32 cellular contexts compared by ENCODE assay signal in the genomic region with DNA sequence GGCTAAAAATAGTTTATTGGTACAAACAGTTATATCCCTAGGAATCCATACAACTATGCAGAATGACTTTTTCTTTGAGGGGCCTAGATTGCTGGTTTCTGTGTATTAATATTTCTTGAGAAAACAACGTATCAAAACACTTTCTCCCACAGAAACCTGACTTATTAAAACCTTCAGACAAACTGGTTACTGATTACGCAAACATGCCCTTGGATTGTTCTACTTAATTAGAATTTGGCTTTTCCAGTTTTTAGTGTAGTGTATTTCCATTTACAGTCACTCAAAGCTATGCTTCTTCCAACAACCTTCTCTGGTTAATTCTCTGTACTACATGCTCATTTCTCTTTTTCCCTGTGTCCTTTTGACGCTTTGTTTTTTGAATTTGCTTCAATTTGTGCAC. TPM values are rescaled to one million over a fixed set of nuclear protein-coding genes. Genes with fewer than 3 reads are reported as not detected.
DNase-seq lines count a peak whose midpoint lies in the region; ATAC-seq and TF ChIP-seq lines count a peak whose summit lies in the region.
"Had no signal": no experiment of that assay in that cellular context is flagged by ENCODE, and none has a peak within 500 bp of the region (broad histone marks: within the 10 kb centered on the region; RNA-seq: fewer than 3 reads in every experiment).

No MANE protein-coding gene starts in this region.

- H3K9me3 Mint-ChIP-seq in activated naive CD8-positive, alpha-beta T cell (ENCODE audit: low read depth), result no peaks in the 10 kb centered on the region
- H3K9me3 Mint-ChIP-seq in activated naive CD8-positive, alpha-beta T cell treated with anti-CD3 and anti-CD28 coated beads, Interleukin-2, amount 50 U/mL, for 24 hours, result no peaks in the 10 kb centered on the region
- no peaks in the 10 kb centered on the region for H3K9me3 Mint-ChIP-seq in natural killer cell
- H3K9me3 Mint-ChIP-seq: activated B cell treated with CpG ODN at 0.5 μM for 24 hours; activated CD4-positive, alpha-beta memory T cell treated with anti-CD3 and anti-CD28 coated beads for 36 hours; activated T-helper 2 cell treated with anti-CD3 and anti-CD28 coated beads, Interferon-gamma antibody, Interleukin-2, Interleukin-4, amounts not matched to agents 10 μg/mL and 5 μg/mL and 100 μg/mL, durations not matched to agents 14 hours and 24 hours and 36 hours; neural progenitor cell; stimulated activated effector memory CD8-positive, alpha-beta T cell treated with anti-CD3 and anti-CD28 coated beads, Interleukin-12 subunit alpha, Interleukin-12 subunit beta, amount 100 ng/mL, for 72 hours had no signal

- no peaks in the 10 kb centered on the region for H3K27me3 Mint-ChIP-seq in activated naive CD8-positive, alpha-beta T cell
- no peaks in the 10 kb centered on the region for H3K27me3 Mint-ChIP-seq in activated naive CD8-positive, alpha-beta T cell treated with anti-CD3 and anti-CD28 coated beads, Interleukin-2, amount 50 U/mL, for 24 hours
- H3K27me3 Mint-ChIP-seq in T-helper 17 cell (no peaks in the 10 kb centered on the region), natural killer cell (ENCODE audit: low read depth in 2 of 2) (no peaks in the 10 kb centered on the region)
- H3K27me3 Mint-ChIP-seq: activated B cell treated with CpG ODN at 0.5 μM for 24 hours; activated CD4-positive, alpha-beta memory T cell treated with anti-CD3 and anti-CD28 coated beads for 36 hours had no signal

- no peaks in the 10 kb centered on the region for H3K9me3 ChIP-seq in T-helper 17 cell (ENCODE audit: control insufficient read depth, low read length, poor library complexity, severe bottlenecking)
- H3K9me3 ChIP-seq in left lung, result no peaks in the 10 kb centered on the region
- no peaks in the 10 kb centered on the region for H3K9me3 ChIP-seq in skeletal muscle tissue (ENCODE audit: control insufficient read depth in 3 of 3, low read length in 3 of 3)
- H3K9me3 ChIP-seq: A549, BE2C, testis, vagina had no signal

- H3K4me3 ChIP-seq in left lung, result no peak overlapping the region
- H3K4me3 ChIP-seq in skeletal muscle tissue (ENCODE audit: low read length in 3 of 3), result no peak overlapping the region
- H3K4me3 ChIP-seq: A549, neural progenitor cell, testis, vagina had no signal

- H3K27ac ChIP-seq in left lung, result peak overlapping the region; percentile 22 to 26
- H3K27ac ChIP-seq in skeletal muscle tissue (ENCODE audit: low read depth, low read length), result peak overlapping the region; percentile 17
- H3K27ac ChIP-seq: neural progenitor cell, testis, vagina had no signal

- intact Hi-C loops in left lung (cut with DNase I), result no loop called here
- intact Hi-C loops in natural killer cell (cut with micrococcal nuclease), result no loop called here

- H3K27ac Mint-ChIP-seq in activated naive CD8-positive, alpha-beta T cell, result peak overlapping the region; percentile 77
- no peak overlapping the region for H3K27ac Mint-ChIP-seq in activated naive CD8-positive, alpha-beta T cell treated with anti-CD3 and anti-CD28 coated beads, Interleukin-2, amount 50 U/mL, for 24 hours
- H3K27ac Mint-ChIP-seq in T-helper 17 cell (no peak overlapping the region), natural killer cell (no peak overlapping the region)
- H3K27ac Mint-ChIP-seq: activated B cell treated with CpG ODN at 0.5 μM for 24 hours; activated CD4-positive, alpha-beta memory T cell treated with anti-CD3 and anti-CD28 coated beads for 36 hours; activated T-helper 2 cell treated with anti-CD3 and anti-CD28 coated beads, Interferon-gamma antibody, Interleukin-2, Interleukin-4, amounts not matched to agents 10 μg/mL and 5 μg/mL and 100 μg/mL, durations not matched to agents 14 hours and 24 hours and 36 hours; neural progenitor cell; stimulated activated effector memory CD8-positive, alpha-beta T cell treated with anti-CD3 and anti-CD28 coated beads, Interleukin-12 subunit alpha, Interleukin-12 subunit beta, amount 100 ng/mL, for 72 hours had no signal

- H3K9ac ChIP-seq in skeletal muscle tissue (ENCODE audit: low read depth in 1 of 3, low read length in 3 of 3), result no peak overlapping the region
- H3K9ac ChIP-seq: neural progenitor cell had no signal

- no peak for DNase-seq in activated naive CD8-positive, alpha-beta T cell treated with anti-CD3 and anti-CD28 coated beads, Interleukin-2, amount 50 U/mL, for 24 hours
- DNase-seq in T-helper 17 cell (no peak), left lung (no peak), natural killer cell (no peak), UCSD-AML1 (lab: John Stamatoyannopoulos, UW; ENCODE audit: unreplicated experiment) (no peak)
- no peak for DNase-seq in stimulated activated CD4-positive, alpha-beta T cell treated with anti-CD3 and anti-CD28 coated beads, Interleukin-2, amount 100 ng/mL, for 24 hours
- DNase-seq: activated B cell treated with CpG ODN at 0.5 μM for 24 hours; activated CD4-positive, alpha-beta memory T cell treated with anti-CD3 and anti-CD28 coated beads for 36 hours; activated CD8-positive, alpha-beta memory T cell treated with anti-CD3 and anti-CD28 coated beads, Interleukin-2, amount 50 U/mL, for 48 hours; amniotic stem cell; BE2C; effector CD8-positive, alpha-beta T cell; hippocampal formation; Kasumi-1; NCI-H1105; NCI-H2029; NCI-H226; NCI-H82; stimulated activated CD4-positive, alpha-beta T cell treated with anti-CD3 and anti-CD28 coated beads, Interleukin-2, amount 100 ng/mL, for 48 hours; T-helper 9 cell; testis had no signal

- peaks cover 5 to 57% of the 10 kb centered on the region in 2 donors for H3K36me3 ChIP-seq in left lung
- H3K36me3 ChIP-seq in skeletal muscle tissue (ENCODE audit: control insufficient read depth in 3 of 3, insufficient read depth in 3 of 3, low read length in 3 of 3), result peaks cover 10 to 30% (median 18%) of the 10 kb centered on the region in 3 donors

- no peak for ATAC-seq in activated naive CD8-positive, alpha-beta T cell treated with anti-CD3 and anti-CD28 coated beads, Interleukin-2, amount 50 U/mL, for 24 hours
- ATAC-seq in T-helper 17 cell (no peak), left lung (peak; percentile 37), natural killer cell (no peak)
- ATAC-seq: A549; Right ventricle myocardium inferior; stimulated activated effector memory CD8-positive, alpha-beta T cell treated with anti-CD3 and anti-CD28 coated beads, Interleukin-12 subunit alpha, Interleukin-12 subunit beta, amount 100 ng/mL, for 72 hours had no signal

- peaks cover 3% of the 10 kb centered on the region for H3K36me3 Mint-ChIP-seq in activated naive CD8-positive, alpha-beta T cell
- peaks cover 34% of the 10 kb centered on the region for H3K36me3 Mint-ChIP-seq in activated naive CD8-positive, alpha-beta T cell treated with anti-CD3 and anti-CD28 coated beads, Interleukin-2, amount 50 U/mL, for 24 hours (ENCODE audit: low read depth)
- H3K36me3 Mint-ChIP-seq in T-helper 17 cell (ENCODE audit: low read depth) (no peaks in the 10 kb centered on the region), natural killer cell (peaks cover 7% of the 10 kb centered on the region)

- H3K4me1 Mint-ChIP-seq in activated naive CD8-positive, alpha-beta T cell (ENCODE audit: low read depth), result peaks cover 38% of the 10 kb centered on the region
- peaks cover 26% of the 10 kb centered on the region for H3K4me1 Mint-ChIP-seq in activated naive CD8-positive, alpha-beta T cell treated with anti-CD3 and anti-CD28 coated beads, Interleukin-2, amount 50 U/mL, for 24 hours
- peaks cover 11% of the 10 kb centered on the region for H3K4me1 Mint-ChIP-seq in T-helper 17 cell
- H3K4me1 Mint-ChIP-seq in natural killer cell, result peaks cover 27 to 35% of the 10 kb centered on the region in 2 donors
- H3K4me1 Mint-ChIP-seq: neural progenitor cell had no signal

- peaks cover 9 to 43% of the 10 kb centered on the region in 2 donors for H3K4me1 ChIP-seq in left lung
- H3K4me1 ChIP-seq in skeletal muscle tissue (ENCODE audit: control insufficient read depth in 3 of 3, insufficient read depth in 3 of 3, low read length in 3 of 3), result peaks cover 6 to 14% (median 7%) of the 10 kb centered on the region in 3 donors
- H3K4me1 ChIP-seq: BE2C, neural progenitor cell had no signal

- H3K27me3 ChIP-seq in left lung, result no peaks in the 10 kb centered on the region
- no peaks in the 10 kb centered on the region for H3K27me3 ChIP-seq in skeletal muscle tissue (ENCODE audit: control insufficient read depth in 3 of 3, insufficient read depth in 3 of 3, low read length in 3 of 3)
- H3K27me3 ChIP-seq: BE2C, neural progenitor cell, testis, vagina had no signal

- no peak for TF ChIP-seq CTCF in left lung (IDR thresholded peaks at IDR 0.05)
- no peak for TF ChIP-seq CTCF in natural killer cell (IDR thresholded peaks at IDR 0.05)

- no peak overlapping the region for H3K4me3 Mint-ChIP-seq in activated naive CD8-positive, alpha-beta T cell
- H3K4me3 Mint-ChIP-seq in activated naive CD8-positive, alpha-beta T cell treated with anti-CD3 and anti-CD28 coated beads, Interleukin-2, amount 50 U/mL, for 24 hours, result no peak overlapping the region
- H3K4me3 Mint-ChIP-seq in T-helper 17 cell (peak overlapping the region; percentile 52), natural killer cell (no peak overlapping the region)
- H3K4me3 Mint-ChIP-seq: activated B cell treated with CpG ODN at 0.5 μM for 24 hours; activated CD4-positive, alpha-beta memory T cell treated with anti-CD3 and anti-CD28 coated beads for 36 hours; neural progenitor cell; stimulated activated effector memory CD8-positive, alpha-beta T cell treated with anti-CD3 and anti-CD28 coated beads, Interleukin-12 subunit alpha, Interleukin-12 subunit beta, amount 100 ng/mL, for 72 hours had no signal

RNA-seq across cellular contexts. Expression of a gene that starts 20.0 kb away (rescaled TPM):
- total RNA-seq in T-helper 17 cell, result 100 to 1,000 TPM; 149 to 161 TPM
- 100 to 1,000 TPM; 197 to 214 TPM for total RNA-seq in left lung
- 127 TPM for total RNA-seq in skeletal muscle tissue
- total RNA-seq in natural killer cell, result 100 to 1,000 TPM; 175 to 186 (median 182) TPM

RNA-seq across cellular contexts. Expression of a gene that starts 48.1 kb away (rescaled TPM):
- total RNA-seq in T-helper 17 cell (not detected), left lung (under 1 TPM; 0.09 to 0.18 TPM), skeletal muscle tissue (not detected), natural killer cell (not detected)
- total RNA-seq: activated CD4-positive, alpha-beta memory T cell treated with anti-CD3 and anti-CD28 coated beads for 36 hours; frontal cortex; G401; OCI-LY7; Right ventricle myocardium inferior had no signal
